Comparison of ENCODE assay signal across 18 cellular contexts in the genomic region with DNA sequence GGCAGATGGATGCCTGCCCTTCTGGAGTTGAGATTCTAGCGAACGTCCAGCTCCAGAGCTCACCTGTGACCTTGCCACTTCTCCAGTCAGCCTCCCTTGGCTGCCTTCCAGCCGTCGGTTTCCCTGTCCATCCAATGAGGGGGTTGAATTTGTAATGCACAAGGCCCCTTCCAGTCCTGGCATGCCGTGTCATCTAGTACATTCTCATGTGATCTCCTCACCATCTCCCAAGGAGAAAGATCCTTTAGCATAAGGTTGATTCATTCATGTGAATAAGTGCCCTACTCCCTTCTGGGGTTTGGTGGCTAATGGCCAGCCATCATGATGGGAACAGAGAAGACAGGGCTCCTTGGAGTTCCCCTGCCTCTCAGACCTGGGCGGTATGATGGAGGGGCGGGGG. TPM values are rescaled to one million over a fixed set of nuclear protein-coding genes. Genes with fewer than 3 reads are reported as not detected.
"Had no signal": no experiment of that assay in that cellular context is flagged by ENCODE, and none has a peak within 500 bp of the region (broad histone marks: within the 10 kb centered on the region; RNA-seq: fewer than 3 reads in every experiment).

No MANE protein-coding gene starts in this region.

- H3K36me3 Mint-ChIP-seq: naive B cell had no signal

- FAIRE-seq: endothelial cell of umbilical vein had no signal

- H3K4me3 Mint-ChIP-seq: endodermal cell, naive B cell had no signal

- H3K9me3 Mint-ChIP-seq: endodermal cell, naive B cell had no signal

- H3K27ac Mint-ChIP-seq: endodermal cell, naive B cell had no signal

- DNase-seq: effector CD4-positive, alpha-beta T cell; endodermal cell; foreskin melanocyte; heart left ventricle; hippocampal formation; mesendoderm; naive B cell; ovary; sigmoid colon; stimulated activated CD4-positive, alpha-beta T cell treated with anti-CD3 and anti-CD28 coated beads, Interleukin-2, amount 100 ng/mL, for 24 hours; stimulated activated CD4-positive, alpha-beta T cell treated with anti-CD3 and anti-CD28 coated beads, Interleukin-4, amount 100 ng/mL, for 4 hours; stimulated activated naive CD4-positive, alpha-beta T cell; stomach had no signal

RNA-seq across cellular contexts. Expression of a gene that starts 18.9 kb away (rescaled TPM):
- polyA plus RNA-seq: neural cell had no signal

RNA-seq across cellular contexts. Expression of a gene that starts 55.3 kb away (rescaled TPM):
- total RNA-seq: dermis microvascular lymphatic vessel endothelial cell, endothelial cell of umbilical vein, kidney epithelial cell, lung microvascular endothelial cell had no signal
- polyA plus RNA-seq: endothelial cell of umbilical vein had no signal
